ENCODE assay signal across 11 cellular contexts in the genomic region with DNA sequence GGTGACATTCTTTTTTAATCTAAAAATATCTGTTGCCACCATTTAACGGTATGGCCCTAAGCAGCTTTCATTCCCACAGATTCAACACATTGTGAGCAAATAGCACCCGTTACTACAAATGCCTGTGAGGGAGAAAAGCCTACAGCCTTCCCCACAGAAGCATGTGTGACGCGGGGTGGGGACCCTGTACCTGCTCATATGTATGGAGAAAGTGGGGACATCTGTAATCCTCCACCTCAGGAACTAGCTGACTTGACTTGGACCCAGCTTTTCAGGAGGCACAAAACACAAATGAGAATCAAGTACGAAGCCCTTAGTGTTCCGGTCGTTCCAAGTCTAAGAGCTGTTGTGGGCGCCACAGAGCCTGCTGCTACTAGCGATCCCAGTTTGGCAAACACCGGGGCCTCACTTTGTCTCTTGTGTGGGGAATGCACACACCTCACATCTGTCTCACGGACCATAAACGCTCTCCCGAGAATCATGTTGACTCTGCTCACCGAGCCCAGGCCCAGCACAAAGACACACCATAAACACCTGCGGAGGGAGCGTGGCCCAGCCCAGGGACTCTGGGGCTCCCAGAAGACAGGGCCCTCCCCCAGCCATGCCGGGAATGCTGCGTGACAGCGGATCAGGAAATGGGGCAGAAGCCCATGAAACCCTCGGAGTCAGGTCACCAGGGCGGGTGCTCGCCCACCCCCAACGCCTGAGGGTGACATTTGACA. TPM values are rescaled to one million over a fixed set of nuclear protein-coding genes. Genes with fewer than 3 reads are reported as not detected.
A peak's percentile ranks its signal among the peaks of the same experiment; 100 is the strongest.
DNase-seq lines count a peak whose midpoint lies in the region; ATAC-seq, FAIRE-seq and TF ChIP-seq lines count a peak whose summit lies in the region.
"Had no signal": no experiment of that assay in that cellular context is flagged by ENCODE, and none has a peak within 500 bp of the region (broad histone marks: within the 10 kb centered on the region; RNA-seq: fewer than 3 reads in every experiment).

No MANE protein-coding gene starts in this region.

- H3K27ac ChIP-seq in tibial artery = no peak overlapping the region

- DNase-seq in DMS53 treated with DMSO at 0.1 percent for 48 hours (lab: John Stamatoyannopoulos, UW; ENCODE audit: unreplicated experiment) (peak; percentile 79), NCI-H2081 (lab: John Stamatoyannopoulos, UW) (peak; percentile 76 to 89), bronchial epithelial cell (ENCODE audit: low read depth) (no peak), posterior vena cava (ENCODE audit: low spot score) (peak; percentile 75), 8988T (no peak), dermis blood vessel endothelial cell (no peak), tibial artery (no peak)
- DNase-seq: activated effector memory CD4-positive, alpha-beta T cell treated with anti-CD3 and anti-CD28 coated beads, Interleukin-2, amount 50 U/mL, for 16 hours; uterus had no signal

- H3K4me1 ChIP-seq in tibial artery = no peaks in the 10 kb centered on the region
- H3K4me1 ChIP-seq: uterus had no signal

- H3K27me3 ChIP-seq in bronchial epithelial cell (ENCODE audit: control insufficient read depth, insufficient read depth, low read length) (peaks cover 8% of the 10 kb centered on the region), tibial artery (no peaks in the 10 kb centered on the region)
- H3K27me3 ChIP-seq: uterus had no signal

- peak; percentile 55 for FAIRE-seq in bronchial epithelial cell (lab: Jason Lieb, UNC)
- FAIRE-seq: H1 had no signal

- H3K36me3 ChIP-seq in bronchial epithelial cell (ENCODE audit: control insufficient read depth, insufficient read depth, low read length) (no peaks in the 10 kb centered on the region), tibial artery (no peaks in the 10 kb centered on the region)
- H3K36me3 ChIP-seq: uterus had no signal

- intact Hi-C loops in posterior vena cava (cut with DNase I) (no loop called here), tibial artery (cut with DNase I; ENCODE audit: low total_unique reads) (no loop called here)

- H3K4me3 ChIP-seq in bronchial epithelial cell (ENCODE audit: low read depth, low read length) (no peak overlapping the region), tibial artery (no peak overlapping the region)
- H3K4me3 ChIP-seq: uterus had no signal

- no peaks in the 10 kb centered on the region for H3K9me3 ChIP-seq in tibial artery
- H3K9me3 ChIP-seq: uterus had no signal

- no peak for ATAC-seq in HG02642 (IDR thresholded peaks at IDR 0.05; ENCODE audit: poor library complexity, unreplicated experiment)

- TF ChIP-seq CTCF in bronchial epithelial cell (IDR thresholded peaks at IDR 0.05; ENCODE audit: insufficient read depth, low read length, severe bottlenecking) (no peak), tibial artery (IDR thresholded peaks at IDR 0.05) (no peak)

RNA-seq across cellular contexts. Expression of a gene that starts 21.6 kb away (rescaled TPM):
- total RNA-seq in bronchial epithelial cell (4.1 and 4.7 TPM in 2 replicates), posterior vena cava (10 to 100 TPM in 1 of 2 donors, 1 to 10 TPM in 1; 9.6 to 14.1 TPM), dermis blood vessel endothelial cell (7.5 and 7.6 TPM in 2 replicates)

RNA-seq across cellular contexts. Expression of a gene that starts 37.2 kb away (rescaled TPM):
- total RNA-seq in bronchial epithelial cell (7.1 and 11.8 TPM in 2 replicates), posterior vena cava (10 to 100 TPM; 18.7 to 25.3 TPM), dermis blood vessel endothelial cell (12.8 and 18.1 TPM in 2 replicates)

Comparison
In these comparisons a context has a peak if more than half of its experiments do, and no peak if none do; other contexts are left out.
1. DNase-seq: peak in DMS53 treated with DMSO at 0.1 percent for 48 hours (single experiment), NCI-H2081 (2 of 2) and posterior vena cava (single experiment); none in bronchial epithelial cell (single experiment), 8988T (single experiment), dermis blood vessel endothelial cell (single experiment) and tibial artery (0 of 2).